13 cellular contexts compared by ENCODE assay signal in the genomic region with DNA sequence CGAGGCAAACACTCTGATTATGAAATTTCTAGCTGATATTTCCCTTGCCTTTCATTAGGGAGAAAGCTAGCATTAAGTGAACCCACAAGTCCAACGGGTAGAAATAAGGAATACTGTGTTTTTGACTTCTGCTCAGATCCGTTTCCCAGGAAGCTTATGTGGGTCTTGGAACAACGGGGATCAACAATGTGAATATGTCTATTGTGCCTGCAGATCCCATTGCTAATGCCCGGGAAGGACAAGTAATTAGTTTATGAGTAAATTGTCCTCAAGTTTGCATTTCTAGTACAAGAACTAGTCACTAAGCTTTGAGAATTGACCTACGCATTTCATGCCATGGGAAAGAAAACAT.
DNase-seq lines count a peak whose midpoint lies in the region; ATAC-seq and TF ChIP-seq lines count a peak whose summit lies in the region.
"Had no signal": no experiment of that assay in that cellular context is flagged by ENCODE, and none has a peak within 500 bp of the region (broad histone marks: within the 10 kb centered on the region; RNA-seq: fewer than 3 reads in every experiment).

No MANE protein-coding gene starts in this region.

- TF ChIP-seq POLR2A in vagina (IDR thresholded peaks at IDR 0.05): no peak

- H3K4me1 ChIP-seq in SJCRH30 (peaks cover 15% of the 10 kb centered on the region), vagina (peaks cover 21% of the 10 kb centered on the region), foreskin keratinocyte (peaks cover 23% of the 10 kb centered on the region)

- no peaks in the 10 kb centered on the region for H3K9me3 Mint-ChIP-seq in natural killer cell treated with Interleukin-12 subunit alpha and Interleukin-12 subunit beta and Interleukin-15 and Interleukin-18, amount 100 ng/mL, for 72 hours
- H3K9me3 Mint-ChIP-seq in natural killer cell (peaks cover 3% of the 10 kb centered on the region in 2 donors), glutamatergic neuron (ENCODE audit: unreplicated experiment) (no peaks in the 10 kb centered on the region)
- H3K9me3 Mint-ChIP-seq in activated CD4-positive, alpha-beta T cell treated with anti-CD3 and anti-CD28 coated beads, Interleukin-2, amount 10 ng/mL, durations not matched to agents 24 days and 14 days: peaks cover 4% of the 10 kb centered on the region

- H3K4me1 Mint-ChIP-seq in natural killer cell treated with Interleukin-12 subunit alpha and Interleukin-12 subunit beta and Interleukin-15 and Interleukin-18, amount 100 ng/mL, for 72 hours (ENCODE audit: low read depth in 2 of 2): peaks cover 22 to 52% of the 10 kb centered on the region in 2 donors
- H3K4me1 Mint-ChIP-seq in natural killer cell (peaks cover 13 to 24% of the 10 kb centered on the region in 2 donors), glutamatergic neuron (ENCODE audit: low read depth, unreplicated experiment) (peaks cover 43% of the 10 kb centered on the region)
- peaks cover 41% of the 10 kb centered on the region for H3K4me1 Mint-ChIP-seq in activated CD4-positive, alpha-beta T cell treated with anti-CD3 and anti-CD28 coated beads, Interleukin-2, amount 10 ng/mL, durations not matched to agents 24 days and 14 days

- peak overlapping the region; percentile 25 for H3K4me3 Mint-ChIP-seq in natural killer cell treated with Interleukin-12 subunit alpha and Interleukin-12 subunit beta and Interleukin-15 and Interleukin-18, amount 100 ng/mL, for 72 hours
- H3K4me3 Mint-ChIP-seq in natural killer cell: no peak overlapping the region
- no peak overlapping the region for H3K4me3 Mint-ChIP-seq in glutamatergic neuron (ENCODE audit: unreplicated experiment)
- no peak overlapping the region for H3K4me3 Mint-ChIP-seq in activated CD4-positive, alpha-beta T cell treated with anti-CD3 and anti-CD28 coated beads, Interleukin-2, amount 10 ng/mL, durations not matched to agents 24 days and 14 days
- H3K4me3 Mint-ChIP-seq: activated CD4-positive, alpha-beta T cell treated with anti-CD3 and anti-CD28 coated beads, Interleukin-2, amount 10 ng/mL, durations not matched to agents 7 days and 5 days had no signal

- no peak for ATAC-seq in natural killer cell treated with Interleukin-12 subunit alpha and Interleukin-12 subunit beta and Interleukin-15 and Interleukin-18, amount 100 ng/mL, for 72 hours
- no peak for ATAC-seq in natural killer cell
- no peak for ATAC-seq in foreskin keratinocyte
- ATAC-seq in GM18502 (IDR thresholded peaks at IDR 0.05; ENCODE audit: poor library complexity, unreplicated experiment): no peak
- ATAC-seq: HepG2 had no signal

- DNase-seq in natural killer cell treated with Interleukin-12 subunit alpha and Interleukin-12 subunit beta and Interleukin-15 and Interleukin-18, amount 100 ng/mL, for 72 hours (ENCODE audit: low spot score): no peak
- DNase-seq in natural killer cell (no peak), SJCRH30 (peak; percentile 2 to 35), glutamatergic neuron (no peak), vagina (ENCODE audit: extremely low spot score in 2 of 2) (no peak), foreskin keratinocyte (no peak)
- no peak for DNase-seq in activated CD4-positive, alpha-beta T cell treated with anti-CD3 and anti-CD28 coated beads, Interleukin-2, amount 10 ng/mL, durations not matched to agents 24 days and 14 days
- DNase-seq: activated CD4-positive, alpha-beta T cell treated with anti-CD3 and anti-CD28 coated beads, Interleukin-2, amount 10 ng/mL, durations not matched to agents 7 days and 5 days; activated effector memory CD4-positive, alpha-beta T cell treated with anti-CD3 and anti-CD28 coated beads, Interleukin-2, amount 50 U/mL, for 16 hours; stimulated activated CD4-positive, alpha-beta T cell treated with anti-CD3 and anti-CD28 coated beads, Interleukin-2, amount 100 ng/mL, for 24 hours; stimulated activated naive CD4-positive, alpha-beta T cell treated with Interleukin-2 at 50 U/mL for 16 hours had no signal

- H3K4me3 ChIP-seq in SJCRH30 (peak overlapping the region; percentile 14), vagina (peak overlapping the region; percentile 4 to 38)

- no peaks in the 10 kb centered on the region for H3K9me3 ChIP-seq in SJCRH30 (replicated peaks)
- no peaks in the 10 kb centered on the region for H3K9me3 ChIP-seq in vagina

- H3K36me3 ChIP-seq in SJCRH30: no peaks in the 10 kb centered on the region
- no peaks in the 10 kb centered on the region for H3K36me3 ChIP-seq in vagina

- no peak for TF ChIP-seq CTCF in natural killer cell (IDR thresholded peaks at IDR 0.05)
- no peak for TF ChIP-seq CTCF in glutamatergic neuron (IDR thresholded peaks at IDR 0.05; ENCODE audit: partially characterized antibody, unreplicated experiment)
- no peak for TF ChIP-seq CTCF in vagina (IDR thresholded peaks at IDR 0.05)
- TF ChIP-seq CTCF in foreskin keratinocyte (conservative IDR thresholded peaks at IDR 0.05): no peak

- H3K27ac ChIP-seq in SJCRH30 (no peak overlapping the region), vagina (no peak overlapping the region), foreskin keratinocyte (no peak overlapping the region)

- H3K27ac Mint-ChIP-seq in natural killer cell treated with Interleukin-12 subunit alpha and Interleukin-12 subunit beta and Interleukin-15 and Interleukin-18, amount 100 ng/mL, for 72 hours: no peak overlapping the region
- H3K27ac Mint-ChIP-seq in natural killer cell (no peak overlapping the region), glutamatergic neuron (ENCODE audit: unreplicated experiment) (peak overlapping the region; percentile 91)
- H3K27ac Mint-ChIP-seq in activated CD4-positive, alpha-beta T cell treated with anti-CD3 and anti-CD28 coated beads, Interleukin-2, amount 10 ng/mL, durations not matched to agents 24 days and 14 days: no peak overlapping the region

- intact Hi-C loops in natural killer cell (cut with micrococcal nuclease): no loop called here
- intact Hi-C loops in vagina (cut with DNase I): no loop called here
- intact Hi-C loops in activated CD4-positive, alpha-beta T cell treated with anti-CD3 and anti-CD28 coated beads, Interleukin-2, amount 10 ng/mL, durations not matched to agents 24 days and 14 days (cut with micrococcal nuclease): no loop called here

- H3K27me3 ChIP-seq in SJCRH30 (0 out of 2 replicates have a peak, but pooled peaks cover 6% of the 10 kb centered on the region), vagina (no peaks in the 10 kb centered on the region), foreskin keratinocyte (peaks cover 80% of the 10 kb centered on the region)

- peaks cover 0 to 11% of the 10 kb centered on the region in 2 donors for H3K27me3 Mint-ChIP-seq in natural killer cell treated with Interleukin-12 subunit alpha and Interleukin-12 subunit beta and Interleukin-15 and Interleukin-18, amount 100 ng/mL, for 72 hours
- peaks cover 0 to 2% of the 10 kb centered on the region in 2 donors for H3K27me3 Mint-ChIP-seq in natural killer cell (ENCODE audit: low read depth in 2 of 2)
- no peaks in the 10 kb centered on the region for H3K27me3 Mint-ChIP-seq in glutamatergic neuron (ENCODE audit: unreplicated experiment)
- peaks cover 7% of the 10 kb centered on the region for H3K27me3 Mint-ChIP-seq in activated CD4-positive, alpha-beta T cell treated with anti-CD3 and anti-CD28 coated beads, Interleukin-2, amount 10 ng/mL, durations not matched to agents 24 days and 14 days
- H3K27me3 Mint-ChIP-seq: activated CD4-positive, alpha-beta T cell treated with anti-CD3 and anti-CD28 coated beads, Interleukin-2, amount 10 ng/mL, durations not matched to agents 7 days and 5 days had no signal

- no peaks in the 10 kb centered on the region for H3K36me3 Mint-ChIP-seq in natural killer cell treated with Interleukin-12 subunit alpha and Interleukin-12 subunit beta and Interleukin-15 and Interleukin-18, amount 100 ng/mL, for 72 hours
- H3K36me3 Mint-ChIP-seq in natural killer cell (no peaks in the 10 kb centered on the region), glutamatergic neuron (ENCODE audit: unreplicated experiment) (no peaks in the 10 kb centered on the region)
- peaks cover 4% of the 10 kb centered on the region for H3K36me3 Mint-ChIP-seq in activated CD4-positive, alpha-beta T cell treated with anti-CD3 and anti-CD28 coated beads, Interleukin-2, amount 10 ng/mL, durations not matched to agents 24 days and 14 days (ENCODE audit: low read depth)

Comparison
In these comparisons a context has a peak if more than half of its experiments do, and no peak if none do; other contexts are left out.
1. DNase-seq: peak in SJCRH30 (2 of 2); none in natural killer cell treated with Interleukin-12 subunit alpha and Interleukin-12 subunit beta and Interleukin-15 and Interleukin-18, amount 100 ng/mL, for 72 hours (single experiment), natural killer cell (single experiment), glutamatergic neuron (single experiment), vagina (0 of 2), foreskin keratinocyte (0 of 2) and activated CD4-positive, alpha-beta T cell treated with anti-CD3 and anti-CD28 coated beads, Interleukin-2, amount 10 ng/mL, durations not matched to agents 24 days and 14 days (single experiment).